ENCODE assay signal across 29 cellular contexts in the genomic region with DNA sequence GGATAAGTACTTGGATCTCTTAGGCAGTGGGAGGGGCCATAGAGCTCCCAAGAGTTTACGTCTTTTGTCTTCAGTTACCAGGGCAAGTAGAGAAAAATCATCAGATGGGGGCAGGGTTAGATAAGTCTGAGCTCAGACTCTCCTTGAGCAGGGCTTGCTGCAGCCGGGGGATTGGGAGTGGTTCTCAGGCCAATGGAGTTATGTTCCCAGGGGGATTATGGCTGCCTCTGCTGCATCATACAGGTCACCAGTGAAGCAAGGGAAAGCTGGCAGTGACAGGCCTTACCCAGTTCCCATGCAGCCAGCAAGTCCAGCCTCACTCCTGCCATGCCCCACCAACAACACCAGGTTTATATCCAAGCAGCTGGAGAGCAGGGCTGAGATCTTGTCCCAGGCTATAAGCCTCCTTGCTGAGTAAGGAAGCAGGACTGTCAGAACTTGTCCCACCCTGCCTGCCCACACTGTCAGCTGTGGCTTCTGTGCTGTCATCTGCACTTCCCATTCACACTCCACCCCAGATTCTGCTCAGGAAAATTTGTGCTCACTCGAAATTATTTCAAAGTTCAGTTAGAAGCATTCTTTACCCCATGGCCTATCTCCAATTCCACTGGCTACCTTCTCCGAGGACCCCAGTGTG.
DNase-seq lines count a peak whose midpoint lies in the region; FAIRE-seq and TF ChIP-seq lines count a peak whose summit lies in the region.
"Had no signal": no experiment of that assay in that cellular context is flagged by ENCODE, and none has a peak within 500 bp of the region (broad histone marks: within the 10 kb centered on the region; RNA-seq: fewer than 3 reads in every experiment).

No MANE protein-coding gene starts in this region.

- no peaks in the 10 kb centered on the region for H3K79me2 ChIP-seq in H1 (ENCODE audit: control insufficient read depth in 1 of 2, insufficient read depth in 2 of 2, low read length in 2 of 2)
- no peaks in the 10 kb centered on the region for H3K79me2 ChIP-seq in smooth muscle cell (ENCODE audit: low read depth)

- no peak overlapping the region for H3K23ac ChIP-seq in H1 (ENCODE audit: insufficient read length)

- no peak overlapping the region for H3K4me3 Mint-ChIP-seq in activated CD4-positive, alpha-beta T cell treated with anti-CD3 and anti-CD28 coated beads, Interleukin-2, amount 10 ng/mL, durations not matched to agents 24 days and 14 days
- H3K4me3 Mint-ChIP-seq in activated CD4-positive, alpha-beta T cell treated with anti-CD3 and anti-CD28 coated beads, Interleukin-2, amount 10 ng/mL, durations not matched to agents 7 days and 5 days: no peak overlapping the region
- H3K4me3 Mint-ChIP-seq in neural crest cell: no peak overlapping the region
- H3K4me3 Mint-ChIP-seq: WTC11 had no signal

- no peak overlapping the region for H3K14ac ChIP-seq in H1 (ENCODE audit: insufficient read length)

- H3K56ac ChIP-seq in H1 (replicated peaks; ENCODE audit: insufficient read length, low read depth, low read length): no peak overlapping the region

- no peak overlapping the region for H2AFZ ChIP-seq in H1 (ENCODE audit: low read length)
- H2AFZ ChIP-seq in smooth muscle cell (ENCODE audit: low read depth): no peak overlapping the region

- H3K27ac Mint-ChIP-seq in activated CD4-positive, alpha-beta T cell treated with anti-CD3 and anti-CD28 coated beads, Interleukin-2, amount 10 ng/mL, durations not matched to agents 24 days and 14 days: no peak overlapping the region
- no peak overlapping the region for H3K27ac Mint-ChIP-seq in activated CD4-positive, alpha-beta T cell treated with anti-CD3 and anti-CD28 coated beads, Interleukin-2, amount 10 ng/mL, durations not matched to agents 7 days and 5 days
- H3K27ac Mint-ChIP-seq in neural crest cell (ENCODE audit: unreplicated experiment): peak overlapping the region; percentile 79
- H3K27ac Mint-ChIP-seq: IgD-negative memory B cell, WTC11 had no signal

- no peak overlapping the region for H3K4me3 ChIP-seq in H1 (ENCODE audit: extremely low read depth in 1 of 4, insufficient read depth in 2 of 4, low read depth in 3 of 4, low read length in 4 of 4)
- no peak overlapping the region for H3K4me3 ChIP-seq in brain microvascular endothelial cell (ENCODE audit: low read depth, low read length)
- no peak overlapping the region for H3K4me3 ChIP-seq in smooth muscle cell
- H3K4me3 ChIP-seq: coronary artery, psoas muscle, SK-N-MC, spleen, tibial artery had no signal

- no peaks in the 10 kb centered on the region for H3K27me3 ChIP-seq in H1 (replicated peaks in 1 of 4; ENCODE audit: control insufficient read depth in 3 of 4, extremely low read depth in 1 of 4, insufficient read depth in 3 of 4, low read length in 3 of 4)
- H3K27me3 ChIP-seq in brain microvascular endothelial cell (replicated peaks): no peaks in the 10 kb centered on the region
- H3K27me3 ChIP-seq in smooth muscle cell (ENCODE audit: low read depth): no peaks in the 10 kb centered on the region
- H3K27me3 ChIP-seq: BE2C, spleen, tibial artery had no signal

- peaks cover 8 to 9% of the 10 kb centered on the region in 2 experiments; a peak in 2 of 4 replicates for H3K9me3 ChIP-seq in H1 (ENCODE audit: insufficient read depth in 2 of 2, low read depth in 1 of 2, low read length in 1 of 2)
- peaks cover 11% of the 10 kb centered on the region for H3K9me3 ChIP-seq in smooth muscle cell (replicated peaks; ENCODE audit: low read depth)
- H3K9me3 ChIP-seq: BE2C had no signal

- no peaks in the 10 kb centered on the region for H3K4me1 ChIP-seq in H1 (replicated peaks in 1 of 4; ENCODE audit: control insufficient read depth in 3 of 4, insufficient read depth in 4 of 4, low read length in 3 of 4)
- peaks cover under 1% of the 10 kb centered on the region for H3K4me1 ChIP-seq in smooth muscle cell (ENCODE audit: low read depth)
- H3K4me1 ChIP-seq: BE2C, psoas muscle, tibial artery had no signal

- TF ChIP-seq CTCF in H1 (IDR thresholded peaks at IDR 0.05; ENCODE audit: control extremely low read depth in 1 of 3, insufficient read depth in 1 of 3, low read depth in 1 of 3, low read length in 3 of 3) (no peak), neural crest cell (conservative IDR thresholded peaks at IDR 0.05) (no peak), brain microvascular endothelial cell (IDR thresholded peaks at IDR 0.05; ENCODE audit: low read depth, low read length, missing control alignments) (no peak), smooth muscle cell (IDR thresholded peaks at IDR 0.05; ENCODE audit: borderline replicate concordance, insufficient read depth, poor library complexity, severe bottlenecking) (no peak)

- peaks cover 37% of the 10 kb centered on the region for H3K9me3 Mint-ChIP-seq in activated CD4-positive, alpha-beta T cell treated with anti-CD3 and anti-CD28 coated beads, Interleukin-2, amount 10 ng/mL, durations not matched to agents 24 days and 14 days
- peaks cover 16% of the 10 kb centered on the region for H3K9me3 Mint-ChIP-seq in activated CD4-positive, alpha-beta T cell treated with anti-CD3 and anti-CD28 coated beads, Interleukin-2, amount 10 ng/mL, durations not matched to agents 7 days and 5 days
- H3K9me3 Mint-ChIP-seq in neural crest cell: peaks cover 11% of the 10 kb centered on the region

- H2BK120ac ChIP-seq in H1 (replicated peaks; ENCODE audit: low read depth, low read length): no peak overlapping the region

- TF ChIP-seq RAD21 in H1 (IDR thresholded peaks at IDR 0.05 in 1 of 2, conservative IDR thresholded peaks at IDR 0.05 in 1 of 2; ENCODE audit: low read depth in 2 of 2, low read length in 2 of 2): no peak

- no peak overlapping the region for H2BK15ac ChIP-seq in H1 (ENCODE audit: low read length)

- H3K79me1 ChIP-seq in H1 (ENCODE audit: low read depth, low read length): no peaks in the 10 kb centered on the region

- POLR2A ChIA-PET in activated CD4-positive, alpha-beta T cell treated with anti-CD3 and anti-CD28 coated beads, Interleukin-2, amount 10 ng/mL, durations not matched to agents 7 days and 5 days (lab: Charles Lee): no interaction called here
- POLR2A ChIA-PET in H1 (lab: Charles Lee; ENCODE audit: partially characterized antibody): no interaction called here

- DNase-seq in activated CD4-positive, alpha-beta T cell treated with anti-CD3 and anti-CD28 coated beads, Interleukin-2, amount 10 ng/mL, durations not matched to agents 24 days and 14 days: peak; percentile 30
- DNase-seq in activated CD4-positive, alpha-beta T cell treated with anti-CD3 and anti-CD28 coated beads, Interleukin-2, amount 10 ng/mL, durations not matched to agents 7 days and 5 days: no peak
- DNase-seq in GDM1 (lab: John Stamatoyannopoulos, UW): peak; percentile 43
- DNase-seq in H1 (ENCODE audit: low read depth in 1 of 2, low spot score in 2 of 2): peak in 1 of 2 experiments; percentile 14
- DNase-seq in neural crest cell (ENCODE audit: low read depth, low spot score): no peak
- DNase-seq in brain microvascular endothelial cell: no peak
- DNase-seq in GM19238 (ENCODE audit: insufficient read length, low spot score): no peak
- DNase-seq in smooth muscle cell (lab: John Stamatoyannopoulos, UW; ENCODE audit: unreplicated experiment): no peak
- DNase-seq: activated CD4-positive, alpha-beta T cell treated with anti-CD3 and anti-CD28 coated beads, Interleukin-2, amount 50 U/mL, for 48 hours; activated gamma-delta T cell; BE2C; EL; foreskin fibroblast; GOT3; NCI-H1436 treated with DMSO at 0.1 percent for 48 hours; NCI-H524 treated with DMSO at 0.1 percent for 48 hours; psoas muscle; spleen; stimulated activated CD4-positive, alpha-beta T cell treated with anti-CD3 and anti-CD28 coated beads, Interleukin-4, amount 100 ng/mL, for 4 hours; stimulated activated naive CD8-positive, alpha-beta T cell treated with anti-CD3 and anti-CD28 coated beads, Interleukin-15, Interleukin-2, amounts not matched to agents 100 U/mL and 50 U/mL, for 24 hours; T-helper 2 cell; tibial artery had no signal

- no peak overlapping the region for H2BK12ac ChIP-seq in H1 (ENCODE audit: low read depth, low read length)

- H3F3A ChIP-seq in smooth muscle cell (ENCODE audit: low read depth): peaks cover 4% of the 10 kb centered on the region

- H3K4ac ChIP-seq in H1 (replicated peaks; ENCODE audit: insufficient read length, low read depth, low read length): no peak overlapping the region

- H4K91ac ChIP-seq in H1 (replicated peaks; ENCODE audit: insufficient read length, low read length): no peak overlapping the region

- H3K4me1 Mint-ChIP-seq in activated CD4-positive, alpha-beta T cell treated with anti-CD3 and anti-CD28 coated beads, Interleukin-2, amount 10 ng/mL, durations not matched to agents 24 days and 14 days: peaks cover 4% of the 10 kb centered on the region
- H3K4me1 Mint-ChIP-seq in activated CD4-positive, alpha-beta T cell treated with anti-CD3 and anti-CD28 coated beads, Interleukin-2, amount 10 ng/mL, durations not matched to agents 7 days and 5 days: peaks cover 4% of the 10 kb centered on the region
- H3K4me1 Mint-ChIP-seq in neural crest cell: no peaks in the 10 kb centered on the region
- H3K4me1 Mint-ChIP-seq: WTC11 had no signal

- TF ChIP-seq POLR2A in H1 (IDR thresholded peaks at IDR 0.05; ENCODE audit: control extremely low read depth in 1 of 2, low read depth in 2 of 2, low read length in 2 of 2): no peak

- intact Hi-C loops in activated CD4-positive, alpha-beta T cell treated with anti-CD3 and anti-CD28 coated beads, Interleukin-2, amount 10 ng/mL, durations not matched to agents 24 days and 14 days (cut with micrococcal nuclease): loop anchor here (10.0 kb wide), 1 partner anchor 216 kb away; a partner anchor contains a TSS

- H4K5ac ChIP-seq in H1 (ENCODE audit: insufficient read length, low read depth, low read length): no peak overlapping the region

- no peak overlapping the region for H3K18ac ChIP-seq in H1 (ENCODE audit: extremely low read depth, low read length)

- no peak overlapping the region for H3K27ac ChIP-seq in H1 (ENCODE audit: low read depth, low read length)
- H3K27ac ChIP-seq in brain microvascular endothelial cell: no peak overlapping the region
- no peak overlapping the region for H3K27ac ChIP-seq in smooth muscle cell (ENCODE audit: low read depth)
- H3K27ac ChIP-seq: coronary artery, psoas muscle, SK-N-MC, spleen, tibial artery had no signal

- H4K20me1 ChIP-seq in H1 (replicated peaks in 1 of 2; ENCODE audit: control insufficient read depth in 1 of 2, insufficient read depth in 2 of 2, low read length in 2 of 2) (no peaks in the 10 kb centered on the region), smooth muscle cell (ENCODE audit: low read depth) (no peaks in the 10 kb centered on the region)

- no peak for FAIRE-seq in H1 (lab: Jason Lieb, UNC)
- FAIRE-seq: A204.1, D721Med, RCC 7860 had no signal

- H3K36me3 ChIP-seq in H1 (ENCODE audit: control insufficient read depth in 2 of 4, insufficient read depth in 4 of 4, low read length in 3 of 4) (no peaks in the 10 kb centered on the region), brain microvascular endothelial cell (replicated peaks) (no peaks in the 10 kb centered on the region), smooth muscle cell (ENCODE audit: low read depth) (no peaks in the 10 kb centered on the region)
- H3K36me3 ChIP-seq: BE2C, spleen, tibial artery had no signal

- TF ChIP-seq EP300 in H1 (IDR thresholded peaks at IDR 0.05; ENCODE audit: borderline replicate concordance in 1 of 2, low read depth in 2 of 2, low read length in 2 of 2): no peak

- no peaks in the 10 kb centered on the region for H3K36me3 Mint-ChIP-seq in activated CD4-positive, alpha-beta T cell treated with anti-CD3 and anti-CD28 coated beads, Interleukin-2, amount 10 ng/mL, durations not matched to agents 24 days and 14 days (ENCODE audit: low read depth)
- no peaks in the 10 kb centered on the region for H3K36me3 Mint-ChIP-seq in activated CD4-positive, alpha-beta T cell treated with anti-CD3 and anti-CD28 coated beads, Interleukin-2, amount 10 ng/mL, durations not matched to agents 7 days and 5 days (ENCODE audit: low read depth)
- H3K36me3 Mint-ChIP-seq in neural crest cell (ENCODE audit: low read depth): peaks cover 11% of the 10 kb centered on the region

- peak overlapping the region; percentile 57; the same call in 1 of the 2 replicates for H4K8ac ChIP-seq in H1 (ENCODE audit: extremely low read depth, insufficient read depth, low read length)

- H3K4me2 ChIP-seq in H1 (ENCODE audit: insufficient read depth in 1 of 2, low read depth in 2 of 2, low read length in 2 of 2) (no peak overlapping the region), smooth muscle cell (no peak overlapping the region)

- H3K9ac ChIP-seq in H1 (replicated peaks in 1 of 4; ENCODE audit: extremely low read depth in 1 of 4, low read depth in 3 of 4, low read length in 3 of 4): no peak overlapping the region
- H3K9ac ChIP-seq in smooth muscle cell (ENCODE audit: low read depth): no peak overlapping the region

- in situ Hi-C loops in brain microvascular endothelial cell (cut with HindIII; ENCODE audit: low pct_ligation_motif_present, low sequenced_read_pairs): no loop called here

- 84% methylated on average over 4 of the region's 4 CpGs; no CpG with 5 or more reads in 1 of the 2 experiments for WGBS in H1 (ENCODE audit: extremely low coverage in 1 of 2, insufficient coverage in 1 of 2, insufficient read length in 1 of 2, insufficient replicate concordance in 2 of 2, low coverage in 1 of 2, low lambda C conversion rate in 2 of 2, missing lambda C conversion rate in 1 of 2), 2 experiments
- 79% methylated on average over 4 of the region's 4 CpGs for WGBS in smooth muscle cell (ENCODE audit: low lambda C conversion rate)

- CTCF ChIA-PET in activated CD4-positive, alpha-beta T cell treated with anti-CD3 and anti-CD28 coated beads, Interleukin-2, amount 10 ng/mL, durations not matched to agents 7 days and 5 days (lab: Charles Lee): interaction anchor here (1.7 kb wide), 1 partner anchor 26 kb away, joined by 4 read pairs; no protein-coding TSS in a partner anchor
- CTCF ChIA-PET in H1 (lab: Charles Lee; ENCODE audit: partially characterized antibody): interaction anchor here (0.8 to 1.7 kb wide), 2 partner anchors 11 to 28 kb away, joined by 3 read pairs; no protein-coding TSS in a partner anchor

- H2AK5ac ChIP-seq in H1 (ENCODE audit: low read depth, low read length): no peak overlapping the region

- no peak overlapping the region for H2BK20ac ChIP-seq in H1 (ENCODE audit: low read length)

- H2BK5ac ChIP-seq in H1 (ENCODE audit: low read depth, low read length): no peak overlapping the region

- no peaks in the 10 kb centered on the region for H3K23me2 ChIP-seq in H1 (ENCODE audit: low read depth, low read length)

- peaks cover 37% of the 10 kb centered on the region for H3K27me3 Mint-ChIP-seq in activated CD4-positive, alpha-beta T cell treated with anti-CD3 and anti-CD28 coated beads, Interleukin-2, amount 10 ng/mL, durations not matched to agents 24 days and 14 days
- H3K27me3 Mint-ChIP-seq in activated CD4-positive, alpha-beta T cell treated with anti-CD3 and anti-CD28 coated beads, Interleukin-2, amount 10 ng/mL, durations not matched to agents 7 days and 5 days: peaks cover 47% of the 10 kb centered on the region
- H3K27me3 Mint-ChIP-seq in neural crest cell (ENCODE audit: low read depth): peaks cover 13% of the 10 kb centered on the region

Comparison
In these comparisons a context has a peak if more than half of its experiments do, and no peak if none do; other contexts are left out.
1. DNase-seq: peak in activated CD4-positive, alpha-beta T cell treated with anti-CD3 and anti-CD28 coated beads, Interleukin-2, amount 10 ng/mL, durations not matched to agents 24 days and 14 days (single experiment) and GDM1 (single experiment); none in activated CD4-positive, alpha-beta T cell treated with anti-CD3 and anti-CD28 coated beads, Interleukin-2, amount 10 ng/mL, durations not matched to agents 7 days and 5 days (single experiment), neural crest cell (single experiment), brain microvascular endothelial cell (single experiment), GM19238 (single experiment) and smooth muscle cell (single experiment).